9 cellular contexts compared by ENCODE assay signal in genomic region chr1:183942933-183943693, GRCh38.
DNase-seq lines count a peak whose midpoint lies in the region; ATAC-seq and TF ChIP-seq lines count a peak whose summit lies in the region.
"Had no signal": no experiment of that assay in that cellular context is flagged by ENCODE, and none has a peak within 500 bp of the region (broad histone marks: within the 10 kb centered on the region; RNA-seq: fewer than 3 reads in every experiment).

No MANE protein-coding gene starts in this region.

- peak; percentile 25 for TF ChIP-seq CTCF in AG09319 (IDR thresholded peaks at IDR 0.05; ENCODE audit: low read depth, low read length)
- TF ChIP-seq CTCF in mucosa of descending colon (IDR thresholded peaks at IDR 0.05): no peak

- no peak overlapping the region for H3K4me3 ChIP-seq in adipocyte (ENCODE audit: low read length)
- no peak overlapping the region for H3K4me3 ChIP-seq in mucosa of descending colon
- H3K4me3 ChIP-seq: thoracic aorta had no signal

- intact Hi-C loops in mucosa of descending colon (cut with DNase I, micrococcal nuclease) (no loop called here), posterior cingulate gyrus (cut with DNase I) (no loop called here)

- DNase-seq in AG09319 (ENCODE audit: extremely low read depth, low read depth) (peak; percentile 83), NCI-H128 (lab: John Stamatoyannopoulos, UW; ENCODE audit: unreplicated experiment) (peak; percentile 31), adipocyte (ENCODE audit: low read depth) (peak; percentile 97), mucosa of descending colon (peak in 1 of 3 donors; percentile 17), posterior cingulate gyrus (no peak)
- no peak for DNase-seq in NK-92 treated with Interleukin-12 subunit alpha and Interleukin-12 subunit beta, amount 100 ng/mL, for 24 hours (lab: John Stamatoyannopoulos, UW)

- peaks cover 10% of the 10 kb centered on the region for H3K4me1 ChIP-seq in adipocyte (ENCODE audit: control insufficient read depth, insufficient read depth, low read length)
- H3K4me1 ChIP-seq in mucosa of descending colon (ENCODE audit: low read depth): no peaks in the 10 kb centered on the region

- H3K9me3 ChIP-seq in adipocyte (ENCODE audit: control insufficient read depth, low read length) (no peaks in the 10 kb centered on the region), mucosa of descending colon (no peaks in the 10 kb centered on the region)
- H3K9me3 ChIP-seq: thoracic aorta had no signal

- peaks cover 5% of the 10 kb centered on the region for H3K36me3 ChIP-seq in adipocyte (ENCODE audit: control insufficient read depth, insufficient read depth, low read length, severe bottlenecking)
- no peaks in the 10 kb centered on the region for H3K36me3 ChIP-seq in mucosa of descending colon (ENCODE audit: low read depth)
- H3K36me3 ChIP-seq: thoracic aorta had no signal

- H3K27me3 ChIP-seq in adipocyte (replicated peaks; ENCODE audit: control insufficient read depth, insufficient read depth, low read length): no peaks in the 10 kb centered on the region

- no peak overlapping the region for H3K9ac ChIP-seq in adipocyte (ENCODE audit: low read length)

- ATAC-seq in GM21423 (IDR thresholded peaks at IDR 0.05; ENCODE audit: unreplicated experiment): peak; percentile 84
- peak; percentile 9 for ATAC-seq in mucosa of descending colon
- no peak for ATAC-seq in HG02970 (IDR thresholded peaks at IDR 0.05; ENCODE audit: low FRiP score, unreplicated experiment)

Comparison
In these comparisons a context has a peak if more than half of its experiments do, and no peak if none do; other contexts are left out.
1. DNase-seq: peak in AG09319 (single experiment), NCI-H128 (single experiment) and adipocyte (single experiment); none in NK-92 treated with Interleukin-12 subunit alpha and Interleukin-12 subunit beta, amount 100 ng/mL, for 24 hours (single experiment) and posterior cingulate gyrus (0 of 10).